ENCODE assay signal across 25 cellular contexts in genomic region chr13:73293902-73294523, GRCh38.
DNase-seq lines count a peak whose midpoint lies in the region; ATAC-seq, FAIRE-seq and TF ChIP-seq lines count a peak whose summit lies in the region.
"Had no signal": no experiment of that assay in that cellular context is flagged by ENCODE, and none has a peak within 500 bp of the region (broad histone marks: within the 10 kb centered on the region; RNA-seq: fewer than 3 reads in every experiment).

No MANE protein-coding gene starts in this region.

- H3K27ac Mint-ChIP-seq in H9 (no peak overlapping the region), WTC11 (no peak overlapping the region)
- H3K27ac Mint-ChIP-seq: CD4-positive, CD25-positive, alpha-beta regulatory T cell; HFFc6 had no signal

- FAIRE-seq in small intestine (lab: Jason Lieb, UNC) = no peak
- FAIRE-seq: A204.1, GM12892 had no signal

- H3K79me2 ChIP-seq in H9 (ENCODE audit: insufficient read depth, low read length) = no peaks in the 10 kb centered on the region

- H2BK20ac ChIP-seq in H9 (ENCODE audit: low read depth, low read length, poor library complexity, severe bottlenecking) = no peak overlapping the region

- H3K36me3 Mint-ChIP-seq in H9 (ENCODE audit: insufficient read depth in 1 of 3, low read depth in 3 of 3) (no peaks in the 10 kb centered on the region), WTC11 (no peaks in the 10 kb centered on the region)
- H3K36me3 Mint-ChIP-seq: CD4-positive, CD25-positive, alpha-beta regulatory T cell had no signal

- H4K5ac ChIP-seq in H9 (ENCODE audit: insufficient read length, low read depth, low read length) = no peak overlapping the region

- no peak overlapping the region for H3K56ac ChIP-seq in H9 (ENCODE audit: insufficient read length, low read depth, low read length)

- H3K4me2 ChIP-seq in H9 (ENCODE audit: insufficient read depth, insufficient read length, low read length) = no peak overlapping the region
- H3K4me2 ChIP-seq: BLaER1 had no signal

- H3T11ph ChIP-seq in H9 (ENCODE audit: low read length) = no peak overlapping the region

- H4K8ac ChIP-seq in H9 (replicated peaks; ENCODE audit: insufficient read length, low read depth, low read length) = no peak overlapping the region

- H3K4me1 ChIP-seq in H9 (ENCODE audit: insufficient read depth, low read length) (peaks cover 4% of the 10 kb centered on the region; the same call in 1 of the 2 replicates), iPS DF 6.9 (ENCODE audit: control insufficient read depth, insufficient read depth, low read length) (peaks cover 3% of the 10 kb centered on the region; the same call in 1 of the 2 replicates), small intestine (ENCODE audit: control insufficient read depth in 2 of 2, insufficient read depth in 1 of 2, low read depth in 1 of 2, low read length in 1 of 2) (no peaks in the 10 kb centered on the region)
- H3K4me1 ChIP-seq: BLaER1, HAP-1 had no signal

- H3K18ac ChIP-seq in H9 (ENCODE audit: insufficient read length, low read depth, low read length) = no peak overlapping the region

- no peak overlapping the region for H2BK15ac ChIP-seq in H9 (ENCODE audit: low read depth, low read length)

- no peak overlapping the region for H2BK12ac ChIP-seq in H9 (ENCODE audit: insufficient read length, low read depth, low read length)

- H3K4me3 ChIP-seq in iPS DF 6.9 (ENCODE audit: low read length) = no peak overlapping the region
- H3K4me3 ChIP-seq in small intestine (ENCODE audit: low read depth in 1 of 2, low read length in 2 of 2) = no peak overlapping the region
- H3K4me3 ChIP-seq: BLaER1, HAP-1, MG63 had no signal

- no peaks in the 10 kb centered on the region for H3K27me3 ChIP-seq in H9 (ENCODE audit: insufficient read depth, low read length)
- no peaks in the 10 kb centered on the region for H3K27me3 ChIP-seq in iPS DF 6.9 (ENCODE audit: control insufficient read depth, insufficient read depth, low read length)
- H3K27me3 ChIP-seq in small intestine (ENCODE audit: control insufficient read depth in 2 of 2, insufficient read depth in 2 of 2, low read length in 2 of 2) = no peaks in the 10 kb centered on the region
- H3K27me3 ChIP-seq: BLaER1, MG63 had no signal

- no peak overlapping the region for H2AK5ac ChIP-seq in H9 (ENCODE audit: insufficient read length, low read length)

- peaks cover 2% of the 10 kb centered on the region; the same call in 1 of the 2 replicates for H3K27me3 Mint-ChIP-seq in H9 (ENCODE audit: low read depth)
- H3K27me3 Mint-ChIP-seq in WTC11 (ENCODE audit: low read depth) = no peaks in the 10 kb centered on the region
- H3K27me3 Mint-ChIP-seq: CD4-positive, CD25-positive, alpha-beta regulatory T cell had no signal

- H3K4me1 Mint-ChIP-seq in H9 (peaks cover 11% of the 10 kb centered on the region in 2 experiments), WTC11 (peaks cover 13% of the 10 kb centered on the region)
- H3K4me1 Mint-ChIP-seq: CD4-positive, CD25-positive, alpha-beta regulatory T cell had no signal

- no peak overlapping the region for H2BK120ac ChIP-seq in H9 (ENCODE audit: low read depth, low read length, poor library complexity, severe bottlenecking)

- no peaks in the 10 kb centered on the region for H3K23me2 ChIP-seq in H9 (ENCODE audit: insufficient read length, low read depth, low read length, poor library complexity, severe bottlenecking)

- H3K4me3 Mint-ChIP-seq in H9 = no peak overlapping the region
- no peak overlapping the region for H3K4me3 Mint-ChIP-seq in WTC11
- H3K4me3 Mint-ChIP-seq: CD4-positive, CD25-positive, alpha-beta regulatory T cell; HFFc6 had no signal

- DNase-seq in H9 (no peak), WTC11 (ENCODE audit: low spot score) (no peak), iPS DF 6.9 (ENCODE audit: low read depth, low spot score) (peak; percentile 11), small intestine (peak; percentile 81), superior temporal gyrus (ENCODE audit: extremely low spot score) (no peak), NOMO-1 treated with dmso at 0.1 percent for 144 hours (lab: John Stamatoyannopoulos, UW; ENCODE audit: unreplicated experiment) (no peak)
- DNase-seq: CD4-positive, CD25-positive, alpha-beta regulatory T cell; DMS153; DND-41; HFFc6; IMR-90; KG1; MG63; NCI-H1694 treated with DMSO at 0.1 percent for 48 hours; NCI-H2081; NCI-H2227 treated with DMSO at 0.1 percent for 48 hours; NCI-H510A; NCI-H774; SHP77 had no signal

- H4K91ac ChIP-seq in H9 (ENCODE audit: insufficient read length, low read depth, low read length) = no peak overlapping the region

- H3K36me3 ChIP-seq in iPS DF 6.9 (ENCODE audit: control insufficient read depth, insufficient read depth, low read length) = no peaks in the 10 kb centered on the region
- no peaks in the 10 kb centered on the region for H3K36me3 ChIP-seq in small intestine (ENCODE audit: control insufficient read depth in 2 of 2, insufficient read depth in 2 of 2, low read length in 2 of 2)
- H3K36me3 ChIP-seq: BLaER1, HAP-1, MG63 had no signal

- POLR2A ChIA-PET in WTC11 (lab: Charles Lee) = interaction anchor here (0.6 kb wide), 1 partner anchor 244 kb away, joined by 3 read pairs; no protein-coding TSS in a partner anchor

- H4K20me1 ChIP-seq in H9 (ENCODE audit: control insufficient read depth, insufficient read depth, insufficient read length) = no peaks in the 10 kb centered on the region
- H4K20me1 ChIP-seq: BLaER1 had no signal

- CTCF ChIA-PET in WTC11 (lab: Charles Lee) = no interaction called here

- H3K9me3 Mint-ChIP-seq in H9 = no peaks in the 10 kb centered on the region
- H3K9me3 Mint-ChIP-seq in WTC11 = no peaks in the 10 kb centered on the region
- H3K9me3 Mint-ChIP-seq: HFFc6 had no signal

- H3K4ac ChIP-seq in H9 (ENCODE audit: low read depth, low read length) = no peak overlapping the region

- peak overlapping the region; percentile 29; the same call in 1 of the 2 replicates for H3K14ac ChIP-seq in H9 (ENCODE audit: insufficient read depth, low read length)

- no CpG with 5 or more reads among the region's 6 CpGs for WGBS in H9 (ENCODE audit: extremely low coverage, insufficient read length, low lambda C conversion rate)
- no CpG with 5 or more reads among the region's 6 CpGs for WGBS in iPS DF 6.9 (ENCODE audit: insufficient coverage, insufficient read length)
- 81 to 90% (median 88%) methylated on average over 6 of the region's 6 CpGs for WGBS in small intestine, 3 donors

- no peak overlapping the region for H3K9ac ChIP-seq in H9 (ENCODE audit: extremely low read depth, insufficient read length, low read length)
- H3K9ac ChIP-seq: BLaER1 had no signal

- no peak overlapping the region for H3K23ac ChIP-seq in H9 (ENCODE audit: insufficient read length, low read depth, low read length)

- H2BK5ac ChIP-seq in H9 (ENCODE audit: insufficient read length, low read length) = no peak overlapping the region

- TF ChIP-seq CTCF in H9 (conservative IDR thresholded peaks at IDR 0.05) (no peak), WTC11 (IDR thresholded peaks at IDR 0.05) (no peak)

- no peak overlapping the region for H3K27ac ChIP-seq in H9 (ENCODE audit: insufficient read length, low read depth, low read length)
- no peak overlapping the region for H3K27ac ChIP-seq in iPS DF 6.9 (ENCODE audit: low read length)
- H3K27ac ChIP-seq in small intestine (ENCODE audit: low read depth in 1 of 2, low read length in 1 of 2) = no peak overlapping the region
- H3K27ac ChIP-seq: BLaER1, RWPE1 had no signal

- H3K79me1 ChIP-seq in H9 (ENCODE audit: insufficient read depth, low read depth, low read length, poor library complexity, severe bottlenecking) = no peaks in the 10 kb centered on the region

- H3K9me3 ChIP-seq in H9 (ENCODE audit: control insufficient read depth, low read depth, low read length) (no peaks in the 10 kb centered on the region), iPS DF 6.9 (ENCODE audit: control insufficient read depth, insufficient read depth, low read length) (no peaks in the 10 kb centered on the region), small intestine (ENCODE audit: control insufficient read depth, low read depth) (no peaks in the 10 kb centered on the region)
- H3K9me3 ChIP-seq: BLaER1, HAP-1, MG63 had no signal

- H2AFZ ChIP-seq in H9 (ENCODE audit: low read length) = no peak overlapping the region

- ATAC-seq in WTC11 (peak; percentile 57), GM21447 (IDR thresholded peaks at IDR 0.05; ENCODE audit: unreplicated experiment) (no peak)

TF ChIP-seq in WTC11, 78 proteins besides CTCF, POLR2A, EP300 and RAD21:
- TF ChIP-seq TEAD1 (CRISPR knock-in tag; IDR thresholded peaks at IDR 0.05) = peak; percentile 62; the same call in 1 of the 2 replicates
- no peak for TF ChIP-seq E2F4 (CRISPR knock-in tag; IDR thresholded peaks at IDR 0.05; ENCODE audit: borderline replicate concordance, low read depth)
- peak; percentile 37; the same call in 1 of the 2 replicates for TF ChIP-seq ZNF121 (CRISPR knock-in tag; IDR thresholded peaks at IDR 0.05)

Comparison
In these comparisons a context has a peak if more than half of its experiments do, and no peak if none do; other contexts are left out.
1. DNase-seq: peak in iPS DF 6.9 (single experiment) and small intestine (single experiment); none in H9 (single experiment), WTC11 (single experiment), superior temporal gyrus (single experiment) and NOMO-1 treated with dmso at 0.1 percent for 144 hours (single experiment).